1 cellular context compared by ENCODE assay signal in genomic region chr5:149216515-149216914, GRCh38.
TF ChIP-seq lines count a peak whose summit lies in the region.

No MANE protein-coding gene starts in this region.

TF ChIP-seq in HepG2, 621 proteins besides CTCF, POLR2A, EP300 and RAD21 (continued from another document):
- TF ChIP-seq ZNF547 (CRISPR knock-in tag; IDR thresholded peaks at IDR 0.05) (no peak), ZSCAN20 (CRISPR knock-in tag; IDR thresholded peaks at IDR 0.05; ENCODE audit: borderline replicate concordance) (no peak), GATA4 (IDR thresholded peaks at IDR 0.05; ENCODE audit: borderline replicate concordance, low read depth) (no peak), HNRNPL (IDR thresholded peaks at IDR 0.05; ENCODE audit: low read depth, low read length) (no peak), MTF2 (CRISPR knock-in tag; IDR thresholded peaks at IDR 0.05; ENCODE audit: borderline replicate concordance) (no peak), DPF2 (CRISPR knock-in tag; IDR thresholded peaks at IDR 0.05; ENCODE audit: borderline replicate concordance, low read depth) (no peak), HIVEP1 (CRISPR knock-in tag; IDR thresholded peaks at IDR 0.05) (no peak), TMF1 (CRISPR knock-in tag; IDR thresholded peaks at IDR 0.05; ENCODE audit: low read depth) (no peak), TBX2 (CRISPR knock-in tag; IDR thresholded peaks at IDR 0.05; ENCODE audit: borderline replicate concordance) (no peak)
